1 cellular context compared by ENCODE assay signal in the genomic region with DNA sequence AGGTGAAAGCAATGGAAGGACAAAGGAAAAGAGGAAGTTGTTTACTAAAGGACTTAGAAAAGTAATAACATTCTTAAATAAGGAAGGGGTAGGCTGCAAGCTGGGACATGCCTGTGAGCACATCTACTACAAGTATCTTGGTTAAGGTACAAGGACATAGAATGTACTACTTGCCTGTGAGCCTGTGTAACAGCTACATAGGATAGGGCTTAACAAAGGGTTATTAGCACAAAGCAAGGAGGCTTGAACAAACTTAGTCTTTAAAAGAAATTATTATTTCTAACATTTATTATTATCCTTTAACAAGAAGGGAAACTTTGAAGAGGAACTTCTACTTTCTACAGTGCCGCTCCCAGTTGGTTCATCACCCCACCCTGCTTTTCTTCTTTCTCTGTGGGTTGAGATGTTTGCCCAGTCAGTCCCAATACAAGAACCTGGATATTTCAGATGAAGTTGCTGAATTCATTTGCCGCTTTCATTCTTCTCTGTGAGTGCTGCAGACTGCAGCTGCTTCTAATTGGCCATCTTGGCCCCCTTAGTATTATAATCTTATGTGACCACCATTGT.
TF ChIP-seq lines count a peak whose summit lies in the region.

No MANE protein-coding gene starts in this region.

TF ChIP-seq in WTC11, 78 proteins besides CTCF, POLR2A, EP300 and RAD21 (continued from another document):
- TF ChIP-seq, protein P1, sequence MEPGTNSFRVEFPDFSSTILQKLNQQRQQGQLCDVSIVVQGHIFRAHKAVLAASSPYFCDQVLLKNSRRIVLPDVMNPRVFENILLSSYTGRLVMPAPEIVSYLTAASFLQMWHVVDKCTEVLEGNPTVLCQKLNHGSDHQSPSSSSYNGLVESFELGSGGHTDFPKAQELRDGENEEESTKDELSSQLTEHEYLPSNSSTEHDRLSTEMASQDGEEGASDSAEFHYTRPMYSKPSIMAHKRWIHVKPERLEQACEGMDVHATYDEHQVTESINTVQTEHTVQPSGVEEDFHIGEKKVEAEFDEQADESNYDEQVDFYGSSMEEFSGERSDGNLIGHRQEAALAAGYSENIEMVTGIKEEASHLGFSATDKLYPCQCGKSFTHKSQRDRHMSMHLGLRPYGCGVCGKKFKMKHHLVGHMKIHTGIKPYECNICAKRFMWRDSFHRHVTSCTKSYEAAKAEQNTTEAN (CRISPR knock-in tag; IDR thresholded peaks at IDR 0.05): no peak
- TF ChIP-seq MYBL2 (CRISPR knock-in tag; IDR thresholded peaks at IDR 0.05) (no peak), ZNF219 (CRISPR knock-in tag; IDR thresholded peaks at IDR 0.05; ENCODE audit: borderline replicate concordance) (no peak), JAZF1 (CRISPR knock-in tag; IDR thresholded peaks at IDR 0.05) (no peak), PRRX2 (CRISPR knock-in tag; IDR thresholded peaks at IDR 0.05) (no peak), IRF2 (CRISPR knock-in tag; IDR thresholded peaks at IDR 0.05; ENCODE audit: borderline replicate concordance, low read depth) (no peak), NR1H2 (CRISPR knock-in tag; IDR thresholded peaks at IDR 0.05) (no peak)
- TF ChIP-seq, protein P2, sequence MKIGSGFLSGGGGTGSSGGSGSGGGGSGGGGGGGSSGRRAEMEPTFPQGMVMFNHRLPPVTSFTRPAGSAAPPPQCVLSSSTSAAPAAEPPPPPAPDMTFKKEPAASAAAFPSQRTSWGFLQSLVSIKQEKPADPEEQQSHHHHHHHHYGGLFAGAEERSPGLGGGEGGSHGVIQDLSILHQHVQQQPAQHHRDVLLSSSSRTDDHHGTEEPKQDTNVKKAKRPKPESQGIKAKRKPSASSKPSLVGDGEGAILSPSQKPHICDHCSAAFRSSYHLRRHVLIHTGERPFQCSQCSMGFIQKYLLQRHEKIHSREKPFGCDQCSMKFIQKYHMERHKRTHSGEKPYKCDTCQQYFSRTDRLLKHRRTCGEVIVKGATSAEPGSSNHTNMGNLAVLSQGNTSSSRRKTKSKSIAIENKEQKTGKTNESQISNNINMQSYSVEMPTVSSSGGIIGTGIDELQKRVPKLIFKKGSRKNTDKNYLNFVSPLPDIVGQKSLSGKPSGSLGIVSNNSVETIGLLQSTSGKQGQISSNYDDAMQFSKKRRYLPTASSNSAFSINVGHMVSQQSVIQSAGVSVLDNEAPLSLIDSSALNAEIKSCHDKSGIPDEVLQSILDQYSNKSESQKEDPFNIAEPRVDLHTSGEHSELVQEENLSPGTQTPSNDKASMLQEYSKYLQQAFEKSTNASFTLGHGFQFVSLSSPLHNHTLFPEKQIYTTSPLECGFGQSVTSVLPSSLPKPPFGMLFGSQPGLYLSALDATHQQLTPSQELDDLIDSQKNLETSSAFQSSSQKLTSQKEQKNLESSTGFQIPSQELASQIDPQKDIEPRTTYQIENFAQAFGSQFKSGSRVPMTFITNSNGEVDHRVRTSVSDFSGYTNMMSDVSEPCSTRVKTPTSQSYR (CRISPR knock-in tag; IDR thresholded peaks at IDR 0.05): no peak
- TF ChIP-seq, protein P3, sequence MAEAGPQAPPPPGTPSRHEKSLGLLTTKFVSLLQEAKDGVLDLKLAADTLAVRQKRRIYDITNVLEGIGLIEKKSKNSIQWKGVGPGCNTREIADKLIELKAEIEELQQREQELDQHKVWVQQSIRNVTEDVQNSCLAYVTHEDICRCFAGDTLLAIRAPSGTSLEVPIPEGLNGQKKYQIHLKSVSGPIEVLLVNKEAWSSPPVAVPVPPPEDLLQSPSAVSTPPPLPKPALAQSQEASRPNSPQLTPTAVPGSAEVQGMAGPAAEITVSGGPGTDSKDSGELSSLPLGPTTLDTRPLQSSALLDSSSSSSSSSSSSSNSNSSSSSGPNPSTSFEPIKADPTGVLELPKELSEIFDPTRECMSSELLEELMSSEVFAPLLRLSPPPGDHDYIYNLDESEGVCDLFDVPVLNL (CRISPR knock-in tag; IDR thresholded peaks at IDR 0.05; ENCODE audit: borderline replicate concordance, low read depth): no peak
